ENCODE assay signal across 26 cellular contexts in the genomic region with DNA sequence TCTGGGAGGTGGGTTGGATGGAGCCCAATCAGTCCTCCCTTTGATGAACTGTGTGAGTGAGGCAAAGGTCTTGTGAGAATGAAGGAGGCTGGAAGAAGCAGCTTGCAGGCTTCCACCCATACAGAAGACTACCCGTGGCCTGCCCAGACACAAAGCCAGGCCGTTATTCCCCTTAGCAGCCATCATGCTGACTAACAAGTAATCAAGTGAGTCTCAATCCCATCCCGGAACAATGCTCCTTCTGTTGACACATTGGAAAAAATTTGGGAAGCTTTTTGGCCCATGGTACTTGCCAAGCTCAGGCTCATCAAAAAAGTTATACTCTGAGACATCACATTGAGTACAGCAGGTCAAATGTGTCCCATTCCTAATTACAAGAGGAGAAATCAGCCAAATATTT.
"Had no signal": no experiment of that assay in that cellular context is flagged by ENCODE, and none has a peak within 500 bp of the region (broad histone marks: within the 10 kb centered on the region; RNA-seq: fewer than 3 reads in every experiment).

No MANE protein-coding gene starts in this region.

- H3K36me3 ChIP-seq: esophagus muscularis mucosa, heart right ventricle, left lung, pancreas, stomach, thyroid gland, vagina had no signal

- H3K4me3 Mint-ChIP-seq: naive thymus-derived CD4-positive, alpha-beta T cell; nephron had no signal

- H3K36me3 Mint-ChIP-seq: naive thymus-derived CD4-positive, alpha-beta T cell had no signal

- H3K27me3 ChIP-seq: dorsolateral prefrontal cortex, esophagus muscularis mucosa, foreskin keratinocyte, heart right ventricle, left lung, pancreas, stomach, thyroid gland, vagina had no signal

- H3K4me1 ChIP-seq: esophagus muscularis mucosa, heart right ventricle, left lung, pancreas, stomach, thyroid gland, vagina had no signal

- H3K9me3 Mint-ChIP-seq: naive thymus-derived CD4-positive, alpha-beta T cell had no signal

- H3K27ac Mint-ChIP-seq: naive thymus-derived CD4-positive, alpha-beta T cell; nephron; progenitor cell of endocrine pancreas had no signal

- H3K9me3 ChIP-seq: esophagus muscularis mucosa, heart right ventricle, left lung, pancreas, stomach, thyroid gland, vagina had no signal

- ATAC-seq: foreskin keratinocyte; left lung; naive thymus-derived CD4-positive, alpha-beta T cell; pancreas; right cardiac atrium had no signal

- DNase-seq: dorsolateral prefrontal cortex; effector CD8-positive, alpha-beta T cell; foreskin keratinocyte; glutamatergic neuron; heart right ventricle; hippocampal formation; left cardiac atrium; left lung; mesendoderm; midbrain; naive thymus-derived CD4-positive, alpha-beta T cell; occipital lobe; pancreas; right cardiac atrium; stimulated activated CD4-positive, alpha-beta T cell treated with anti-CD3 and anti-CD28 coated beads, Interleukin-1b, Interleukin-23, amount 100 ng/mL, for 48 hours; stimulated activated CD4-positive, alpha-beta T cell treated with anti-CD3 and anti-CD28 coated beads, Interleukin-4, amount 100 ng/mL, for 1 hour; stimulated activated CD8-positive, alpha-beta memory T cell treated with anti-CD3 and anti-CD28 coated beads, Interleukin-4, amount 100 ng/mL, for 48 hours; stimulated activated naive CD4-positive, alpha-beta T cell treated with Interleukin-2 at 50 U/mL for 16 hours; stomach; thyroid gland; trophoblast cell had no signal

- H3K4me3 ChIP-seq: dorsolateral prefrontal cortex, esophagus muscularis mucosa, heart right ventricle, left lung, pancreas, skin epidermis, stomach, thyroid gland, vagina had no signal

- H3K4me1 Mint-ChIP-seq: nephron had no signal

- H3K27ac ChIP-seq: dorsolateral prefrontal cortex, esophagus muscularis mucosa, foreskin keratinocyte, heart right ventricle, left lung, pancreas, skin epidermis, stomach, thyroid gland, vagina had no signal
